ENCODE assay signal across 1 cellular context in the genomic region with DNA sequence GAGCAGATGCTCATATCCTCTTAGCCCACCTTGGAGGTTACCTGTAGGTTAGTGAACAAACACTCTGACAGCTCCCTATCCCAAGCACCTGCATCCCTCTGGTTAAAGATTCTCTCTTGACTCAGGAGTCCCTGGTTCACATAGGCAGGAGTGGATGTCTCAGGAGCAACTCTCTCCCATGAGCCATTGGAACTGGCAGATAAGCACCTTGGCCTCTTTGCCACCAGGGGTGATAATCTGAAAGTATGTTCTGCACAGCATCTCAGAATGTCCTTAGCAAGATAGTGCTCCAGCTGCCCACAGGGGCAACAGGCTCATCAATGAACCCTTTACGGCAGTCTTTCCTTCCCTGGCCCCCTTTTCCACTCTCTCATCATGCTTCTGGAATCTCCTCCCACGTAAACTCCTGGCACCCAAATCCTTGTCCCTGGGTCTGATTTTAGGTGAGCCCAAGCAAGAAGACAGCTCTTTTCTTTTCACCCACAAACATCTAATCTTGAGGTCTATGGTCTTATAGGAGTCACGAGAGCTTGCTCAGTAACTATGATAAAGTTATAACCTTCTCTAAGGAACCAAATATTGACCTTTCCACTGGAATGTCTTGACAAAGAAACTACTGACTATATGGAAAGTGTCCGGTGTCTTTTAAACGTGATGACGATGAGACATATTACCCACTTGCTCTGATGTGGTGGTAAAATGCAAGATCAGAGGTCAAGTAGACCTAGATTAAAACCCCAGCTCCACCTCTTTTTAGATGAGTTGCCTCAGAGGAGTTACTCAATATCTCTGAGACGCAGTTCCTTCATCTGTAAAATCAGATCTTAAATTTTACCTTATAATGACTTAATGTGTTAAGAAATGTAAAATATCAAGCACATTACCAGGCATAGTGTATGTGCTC.
A peak's percentile ranks its signal among the peaks of the same experiment; 100 is the strongest.
TF ChIP-seq lines count a peak whose summit lies in the region.

No MANE protein-coding gene starts in this region.

TF ChIP-seq in HepG2, 621 proteins besides CTCF, POLR2A, EP300 and RAD21 (continued from another document):
- TF ChIP-seq CREB1 (IDR thresholded peaks at IDR 0.05) (0 out of 2 replicates have a peak, but pooled peaks have one; percentile 28), CREB1 (CRISPR knock-in tag; IDR thresholded peaks at IDR 0.05) (no peak)
